ENCODE assay signal across 8 cellular contexts in genomic region chr5:149636861-149637246, GRCh38. TPM values are rescaled to one million over a fixed set of nuclear protein-coding genes. Genes with fewer than 3 reads are reported as not detected.
DNase-seq lines count a peak whose midpoint lies in the region; ATAC-seq, FAIRE-seq and TF ChIP-seq lines count a peak whose summit lies in the region.

No MANE protein-coding gene starts in this region.

- no peaks in the 10 kb centered on the region for H3K27me3 ChIP-seq in neutrophil

- H3K4me3 Mint-ChIP-seq in activated T-cell treated with anti-CD3 and anti-CD28 coated beads, Interleukin-2, amount 50 U/mL, for 4 hours: no peak overlapping the region

- H3K4me1 ChIP-seq in neutrophil (ENCODE audit: control insufficient read depth in 1 of 2, insufficient read depth in 1 of 2, low read depth in 1 of 2, low read length in 1 of 2): no peaks in the 10 kb centered on the region

- peak; percentile 64 for ATAC-seq in HG02938 (IDR thresholded peaks at IDR 0.05; ENCODE audit: unreplicated experiment)
- peak in 1 of 2 donors; percentile 74 for ATAC-seq in activated T-cell treated with anti-CD3 and anti-CD28 coated beads, Interleukin-2, amount 50 U/mL, for 4 hours
- ATAC-seq in HG03025 (IDR thresholded peaks at IDR 0.05; ENCODE audit: low FRiP score, unreplicated experiment): no peak

- no peak overlapping the region for H3K27ac ChIP-seq in neutrophil

- H3K36me3 ChIP-seq in neutrophil: no peaks in the 10 kb centered on the region

- peak; percentile 45 for TF ChIP-seq CTCF in neutrophil (IDR thresholded peaks at IDR 0.05)

- no peaks in the 10 kb centered on the region for H3K36me3 Mint-ChIP-seq in activated T-cell treated with anti-CD3 and anti-CD28 coated beads, Interleukin-2, amount 50 U/mL, for 4 hours (ENCODE audit: insufficient read depth)

- H3K9me3 Mint-ChIP-seq in activated T-cell treated with anti-CD3 and anti-CD28 coated beads, Interleukin-2, amount 50 U/mL, for 4 hours: no peaks in the 10 kb centered on the region

- DNase-seq in NCI-H524 (lab: John Stamatoyannopoulos, UW) (peak; percentile 12 to 50), NCI-H524 treated with DMSO at 0.1 percent for 48 hours (lab: John Stamatoyannopoulos, UW) (no peak), NCI-H526 treated with DMSO at 0.1 percent for 48 hours (lab: John Stamatoyannopoulos, UW) (peak; percentile 34), frontal cortex (ENCODE audit: low spot score in 2 of 2) (peak; percentile 37 to 72)
- peak; percentile 67 for DNase-seq in activated T-cell treated with anti-CD3 and anti-CD28 coated beads, Interleukin-2, amount 50 U/mL, for 4 hours

- FAIRE-seq in frontal cortex (lab: Jason Lieb, UNC): no peak

- H3K4me1 Mint-ChIP-seq in activated T-cell treated with anti-CD3 and anti-CD28 coated beads, Interleukin-2, amount 50 U/mL, for 4 hours (ENCODE audit: low read depth): peaks cover 3% of the 10 kb centered on the region

- no peaks in the 10 kb centered on the region for H3K27me3 Mint-ChIP-seq in activated T-cell treated with anti-CD3 and anti-CD28 coated beads, Interleukin-2, amount 50 U/mL, for 4 hours (ENCODE audit: low read depth)

- H3K4me3 ChIP-seq in neutrophil (ENCODE audit: low read depth in 1 of 2, low read length in 1 of 2): no peak overlapping the region

- H3K9me3 ChIP-seq in neutrophil: no peaks in the 10 kb centered on the region

RNA-seq across cellular contexts. Expression of gene ARHGEF37, which starts 55.6 kb away (rescaled TPM):
- under 1 TPM; 0.08 to 0.53 (median 0.52) TPM for total RNA-seq in activated T-cell treated with anti-CD3 and anti-CD28 coated beads, Interleukin-2, amount 50 U/mL, for 4 hours
- total RNA-seq in frontal cortex: 1.2 TPM
